11 cellular contexts compared by ENCODE assay signal in genomic region chr10:58782876-58783859, GRCh38.
DNase-seq lines count a peak whose midpoint lies in the region; ATAC-seq, FAIRE-seq and TF ChIP-seq lines count a peak whose summit lies in the region.
"Had no signal": no experiment of that assay in that cellular context is flagged by ENCODE, and none has a peak within 500 bp of the region (broad histone marks: within the 10 kb centered on the region; RNA-seq: fewer than 3 reads in every experiment).

No MANE protein-coding gene starts in this region.

- peak; percentile 97 for ATAC-seq in left ventricle myocardium superior
- ATAC-seq in HG02840 (IDR thresholded peaks at IDR 0.05; ENCODE audit: low FRiP score, unreplicated experiment) = no peak
- no peak for ATAC-seq in HG03354 (IDR thresholded peaks at IDR 0.05; ENCODE audit: poor library complexity, severe bottlenecking, unreplicated experiment)
- ATAC-seq in GM19324 (IDR thresholded peaks at IDR 0.05; ENCODE audit: low FRiP score, unreplicated experiment) = no peak

- H3K9ac ChIP-seq in astrocyte (ENCODE audit: low read length) (no peak overlapping the region), skeletal muscle satellite cell (ENCODE audit: low read depth, low read length) (peak overlapping the region; percentile 18)

- H3K79me2 ChIP-seq in astrocyte (ENCODE audit: insufficient read depth, low read length) = peaks cover 4% of the 10 kb centered on the region

- TF ChIP-seq CTCF in astrocyte (IDR thresholded peaks at IDR 0.05; ENCODE audit: insufficient read depth, low read depth, low read length) = no peak

- peaks cover 29% of the 10 kb centered on the region for H4K20me1 ChIP-seq in astrocyte (ENCODE audit: insufficient read depth, low read length)

- intact Hi-C loops in left ventricle myocardium superior (cut with micrococcal nuclease) = loop anchor here (5.0 kb wide), 1 partner anchor 839 kb away; no protein-coding TSS in a partner anchor

- no peak overlapping the region for H2AFZ ChIP-seq in astrocyte (ENCODE audit: low read depth, low read length)

- no peak overlapping the region for H3K27ac Mint-ChIP-seq in astrocyte (ENCODE audit: unreplicated experiment)
- H3K27ac Mint-ChIP-seq: progenitor cell of endocrine pancreas had no signal

- H3K4me3 ChIP-seq in astrocyte (ENCODE audit: insufficient read depth, low read depth, low read length) = no peak overlapping the region
- H3K4me3 ChIP-seq in skeletal muscle satellite cell (ENCODE audit: low read length) = no peak overlapping the region

- H3K9me3 ChIP-seq in astrocyte (ENCODE audit: insufficient read depth, low read depth, low read length) (no peaks in the 10 kb centered on the region), skeletal muscle satellite cell (replicated peaks; ENCODE audit: low read length) (no peaks in the 10 kb centered on the region)

- DNase-seq in GM03348 (ENCODE audit: low spot score) = peak; percentile 60
- no peak for DNase-seq in astrocyte (ENCODE audit: low read depth)
- peak; percentile 78 for DNase-seq in left ventricle myocardium superior
- no peak for DNase-seq in NCI-H187 (lab: John Stamatoyannopoulos, UW)
- DNase-seq: COR-L47, NCI-H2171 had no signal

- H3K27me3 Mint-ChIP-seq in astrocyte (ENCODE audit: low read depth, unreplicated experiment) = no peaks in the 10 kb centered on the region
- H3K27me3 Mint-ChIP-seq: progenitor cell of endocrine pancreas had no signal

- no peaks in the 10 kb centered on the region for H3K36me3 ChIP-seq in astrocyte (ENCODE audit: insufficient read depth, low read length)
- H3K36me3 ChIP-seq in skeletal muscle satellite cell (ENCODE audit: insufficient read depth, low read length) = no peaks in the 10 kb centered on the region

- H3K9me3 Mint-ChIP-seq in astrocyte (ENCODE audit: unreplicated experiment) = no peaks in the 10 kb centered on the region

- peaks cover 23% of the 10 kb centered on the region for H3K4me1 Mint-ChIP-seq in astrocyte (ENCODE audit: low read depth, unreplicated experiment)

- H3K27me3 ChIP-seq in astrocyte (ENCODE audit: insufficient read depth, low read length) (no peaks in the 10 kb centered on the region), skeletal muscle satellite cell (ENCODE audit: control insufficient read depth, insufficient read depth, low read length) (no peaks in the 10 kb centered on the region)

- no peak overlapping the region for H3K27ac ChIP-seq in astrocyte (ENCODE audit: low read depth, low read length)

- H3K4me2 ChIP-seq in astrocyte (ENCODE audit: low read length) (no peak overlapping the region), skeletal muscle satellite cell (ENCODE audit: low read length) (no peak overlapping the region)

- H3K36me3 Mint-ChIP-seq in astrocyte (ENCODE audit: low read depth, unreplicated experiment) = peaks cover 3% of the 10 kb centered on the region

- FAIRE-seq in astrocyte (lab: Jason Lieb, UNC) = peak; percentile 13

- H3K4me3 Mint-ChIP-seq in astrocyte (ENCODE audit: unreplicated experiment) = no peak overlapping the region

- H3K4me1 ChIP-seq in astrocyte (ENCODE audit: insufficient read depth, low read length) = peaks cover 3% of the 10 kb centered on the region
- H3K4me1 ChIP-seq in skeletal muscle satellite cell (ENCODE audit: control insufficient read depth, insufficient read depth, low read length) = peaks cover 21% of the 10 kb centered on the region

Comparison
In these comparisons a context has a peak if more than half of its experiments do, and no peak if none do; other contexts are left out.
1. DNase-seq: peak in GM03348 (single experiment) and left ventricle myocardium superior (single experiment); none in astrocyte (single experiment) and NCI-H187 (0 of 2).